ENCODE assay signal across 3 cellular contexts in genomic region chr1:150208460-150208859, GRCh38. TPM values are rescaled to one million over a fixed set of nuclear protein-coding genes. Genes with fewer than 3 reads are reported as not detected.
"Had no signal": no experiment of that assay in that cellular context is flagged by ENCODE, and none has a peak within 500 bp of the region (broad histone marks: within the 10 kb centered on the region; RNA-seq: fewer than 3 reads in every experiment).

No MANE protein-coding gene starts in this region.

RNA-seq across cellular contexts. Expression of gene CA14, which starts 49.1 kb away (rescaled TPM):
- total RNA-seq: subcutaneous adipose tissue, thoracic aorta, vagina had no signal
